ENCODE assay signal across 9 cellular contexts in genomic region chr20:40506567-40506966, GRCh38.
DNase-seq lines count a peak whose midpoint lies in the region; ATAC-seq and TF ChIP-seq lines count a peak whose summit lies in the region.
"Had no signal": no experiment of that assay in that cellular context is flagged by ENCODE, and none has a peak within 500 bp of the region (broad histone marks: within the 10 kb centered on the region; RNA-seq: fewer than 3 reads in every experiment).

No MANE protein-coding gene starts in this region.

- no peak overlapping the region for H3K4me3 Mint-ChIP-seq in activated T-cell treated with anti-CD3 and anti-CD28 coated beads, Interleukin-2, amount 50 U/mL, for 72 hours

- no peak for TF ChIP-seq CTCF in prostate gland (IDR thresholded peaks at IDR 0.05)

- TF ChIP-seq POLR2A in prostate gland (IDR thresholded peaks at IDR 0.05): no peak

- H3K4me1 ChIP-seq in prostate gland (replicated peaks): no peaks in the 10 kb centered on the region

- H3K27me3 Mint-ChIP-seq in activated T-cell treated with anti-CD3 and anti-CD28 coated beads, Interleukin-2, amount 50 U/mL, for 72 hours (ENCODE audit: low read depth): peaks cover 6% of the 10 kb centered on the region

- no peak overlapping the region for H3K27ac Mint-ChIP-seq in activated T-cell treated with anti-CD3 and anti-CD28 coated beads, Interleukin-2, amount 50 U/mL, for 72 hours

- no peak overlapping the region for H3K4me3 ChIP-seq in prostate gland

- no peaks in the 10 kb centered on the region for H3K9me3 Mint-ChIP-seq in activated T-cell treated with anti-CD3 and anti-CD28 coated beads, Interleukin-2, amount 50 U/mL, for 72 hours

- peak; percentile 12 to 43 for DNase-seq in activated T-cell treated with anti-CD3 and anti-CD28 coated beads, Interleukin-2, amount 50 U/mL, for 72 hours
- no peak for DNase-seq in activated T-cell treated with anti-CD3 and anti-CD28 coated beads for 4 hours
- DNase-seq in UCSD-AML1 (lab: John Stamatoyannopoulos, UW; ENCODE audit: unreplicated experiment): peak; percentile 91
- DNase-seq in globus pallidus (ENCODE audit: low spot score): peak; percentile 76
- peak; percentile 40 for DNase-seq in prostate gland (ENCODE audit: low spot score)
- DNase-seq in DMS53 treated with DMSO at 0.1 percent for 48 hours (lab: John Stamatoyannopoulos, UW; ENCODE audit: unreplicated experiment): no peak
- no peak for DNase-seq in NCI-H82 (lab: John Stamatoyannopoulos, UW)

- H3K27ac ChIP-seq in prostate gland: no peak overlapping the region
- H3K27ac ChIP-seq: VCaP had no signal

- no peaks in the 10 kb centered on the region for H3K4me1 Mint-ChIP-seq in activated T-cell treated with anti-CD3 and anti-CD28 coated beads, Interleukin-2, amount 50 U/mL, for 72 hours (ENCODE audit: low read depth)

- H3K36me3 ChIP-seq in prostate gland: no peaks in the 10 kb centered on the region

- WGBS in prostate gland: 66% methylated on average over 9 of the region's 9 CpGs

- H3K27me3 ChIP-seq in prostate gland (replicated peaks; ENCODE audit: insufficient read depth): no peaks in the 10 kb centered on the region

- no peaks in the 10 kb centered on the region for H3K36me3 Mint-ChIP-seq in activated T-cell treated with anti-CD3 and anti-CD28 coated beads, Interleukin-2, amount 50 U/mL, for 72 hours (ENCODE audit: insufficient read depth in 2 of 2)

- peak; percentile 58 to 66 for ATAC-seq in activated T-cell treated with anti-CD3 and anti-CD28 coated beads, Interleukin-2, amount 50 U/mL, for 72 hours (replicated peaks in 1 of 2)
- no peak for ATAC-seq in HG02981 (IDR thresholded peaks at IDR 0.05; ENCODE audit: unreplicated experiment)

- intact Hi-C loops in prostate gland (cut with DNase I): no loop called here

- H3K9me3 ChIP-seq in prostate gland: no peaks in the 10 kb centered on the region

Comparison
In these comparisons a context has a peak if more than half of its experiments do, and no peak if none do; other contexts are left out.
1. DNase-seq: peak in activated T-cell treated with anti-CD3 and anti-CD28 coated beads, Interleukin-2, amount 50 U/mL, for 72 hours (2 of 2), UCSD-AML1 (single experiment), globus pallidus (single experiment) and prostate gland (single experiment); none in activated T-cell treated with anti-CD3 and anti-CD28 coated beads for 4 hours (single experiment), DMS53 treated with DMSO at 0.1 percent for 48 hours (single experiment) and NCI-H82 (single experiment).